In the genomic region with DNA sequence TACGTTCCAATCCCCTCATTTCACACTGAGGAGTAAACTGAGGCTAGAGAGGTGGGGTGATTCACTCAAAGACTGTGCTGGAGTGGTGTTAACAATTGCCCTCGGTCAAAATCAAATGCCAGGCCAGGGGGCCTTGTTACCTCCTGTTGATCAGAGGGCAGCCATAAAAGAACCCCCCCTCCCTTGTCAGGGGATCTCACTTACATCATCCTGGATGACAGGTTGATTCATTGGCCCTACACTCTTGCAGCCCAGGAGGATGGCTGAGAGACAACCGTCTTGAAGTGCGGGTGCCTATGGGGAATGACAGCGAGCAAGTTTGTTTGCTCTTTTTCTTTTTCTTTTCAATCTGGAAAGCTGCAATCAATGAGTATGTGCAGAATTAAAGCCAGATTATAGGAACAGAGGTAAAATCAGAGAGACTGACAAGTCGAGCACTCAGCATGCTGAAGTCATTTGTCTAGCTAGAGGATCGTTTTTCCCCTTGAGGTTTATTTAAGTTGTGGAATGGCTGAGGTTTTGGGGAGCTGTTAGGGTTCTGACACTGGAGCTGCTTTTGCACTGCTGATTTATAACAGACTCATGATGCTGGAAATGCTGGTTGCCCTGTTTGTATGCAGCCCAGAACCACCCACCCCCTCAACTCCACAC, we compare ENCODE assay signal across 16 cellular contexts. TPM values are rescaled to one million over a fixed set of nuclear protein-coding genes. Genes with fewer than 3 reads are reported as not detected.
DNase-seq lines count a peak whose midpoint lies in the region; ATAC-seq and TF ChIP-seq lines count a peak whose summit lies in the region.
"Had no signal": no experiment of that assay in that cellular context is flagged by ENCODE, and none has a peak within 500 bp of the region (broad histone marks: within the 10 kb centered on the region; RNA-seq: fewer than 3 reads in every experiment).

No MANE protein-coding gene starts in this region.

- H2AFZ ChIP-seq in neuron (ENCODE audit: low read depth, low read length): peak overlapping the region; percentile 2

- peak overlapping the region; percentile 79 for H3K27ac Mint-ChIP-seq in glutamatergic neuron (ENCODE audit: unreplicated experiment)

- H3K9me3 Mint-ChIP-seq in glutamatergic neuron (ENCODE audit: unreplicated experiment): peaks cover 3% of the 10 kb centered on the region

- POLR2A ChIA-PET in HEK293T (lab: Yijun Ruan, JAX): no interaction called here

- H3K27me3 ChIP-seq in adipocyte (replicated peaks; ENCODE audit: control insufficient read depth, insufficient read depth, low read length) (no peaks in the 10 kb centered on the region), neuron (ENCODE audit: insufficient read depth, low read length) (no peaks in the 10 kb centered on the region)
- H3K27me3 ChIP-seq: SJCRH30 had no signal

- no peaks in the 10 kb centered on the region for H3K36me3 Mint-ChIP-seq in glutamatergic neuron (ENCODE audit: unreplicated experiment)

- H3K9ac ChIP-seq in adipocyte (ENCODE audit: low read length): peak overlapping the region; percentile 79

- TF ChIP-seq CTCF in glutamatergic neuron (IDR thresholded peaks at IDR 0.05; ENCODE audit: partially characterized antibody, unreplicated experiment): no peak

- CTCF ChIA-PET in HEK293T (lab: Yijun Ruan, JAX): interaction anchor here (1.9 kb wide), 1 partner anchor 20 kb away, joined by 5 read pairs; no protein-coding TSS in a partner anchor

- H3K9me3 ChIP-seq in adipocyte (ENCODE audit: control insufficient read depth, low read length) (no peaks in the 10 kb centered on the region), neuron (ENCODE audit: low read length) (no peaks in the 10 kb centered on the region)
- H3K9me3 ChIP-seq: SJCRH30 had no signal

- H3K4me1 Mint-ChIP-seq in glutamatergic neuron (ENCODE audit: low read depth, unreplicated experiment): peaks cover 25% of the 10 kb centered on the region

- no peak overlapping the region for H3K4me3 ChIP-seq in adipocyte (ENCODE audit: low read length)
- H3K4me3 ChIP-seq in neuron (ENCODE audit: low read length): no peak overlapping the region
- H3K4me3 ChIP-seq: SJCRH30 had no signal

- DNase-seq in HEK293T (ENCODE audit: extremely low spot score): no peak
- peak; percentile 25 for DNase-seq in adipocyte (ENCODE audit: low read depth)
- no peak for DNase-seq in glutamatergic neuron
- no peak for DNase-seq in A172 (ENCODE audit: low spot score)
- DNase-seq: AML-193, DND-41, GOT3, KBM-7, NCI-H1105, NCI-H1694, NCI-H226, SJCRH30 had no signal

- no peak for ATAC-seq in HG03432 (IDR thresholded peaks at IDR 0.05; ENCODE audit: unreplicated experiment)
- ATAC-seq in GM18502 (IDR thresholded peaks at IDR 0.05; ENCODE audit: poor library complexity, unreplicated experiment): no peak
- ATAC-seq: HCT116 had no signal

- H3K27me3 Mint-ChIP-seq in glutamatergic neuron (ENCODE audit: unreplicated experiment): peaks cover 1% of the 10 kb centered on the region

- no peaks in the 10 kb centered on the region for H3K36me3 ChIP-seq in adipocyte (ENCODE audit: control insufficient read depth, insufficient read depth, low read length, severe bottlenecking)
- no peaks in the 10 kb centered on the region for H3K36me3 ChIP-seq in neuron (ENCODE audit: insufficient read depth, low read length)
- H3K36me3 ChIP-seq: SJCRH30 had no signal

- peak overlapping the region; percentile 3 for H3K4me3 Mint-ChIP-seq in glutamatergic neuron (ENCODE audit: unreplicated experiment)

- H3K4me1 ChIP-seq in adipocyte (ENCODE audit: control insufficient read depth, insufficient read depth, low read length): peaks cover 63% of the 10 kb centered on the region
- peaks cover 17% of the 10 kb centered on the region for H3K4me1 ChIP-seq in neuron (ENCODE audit: insufficient read depth, low read length)

TF ChIP-seq in HEK293T, 16 proteins besides CTCF, POLR2A, EP300 and RAD21:
- TF ChIP-seq, protein P1, sequence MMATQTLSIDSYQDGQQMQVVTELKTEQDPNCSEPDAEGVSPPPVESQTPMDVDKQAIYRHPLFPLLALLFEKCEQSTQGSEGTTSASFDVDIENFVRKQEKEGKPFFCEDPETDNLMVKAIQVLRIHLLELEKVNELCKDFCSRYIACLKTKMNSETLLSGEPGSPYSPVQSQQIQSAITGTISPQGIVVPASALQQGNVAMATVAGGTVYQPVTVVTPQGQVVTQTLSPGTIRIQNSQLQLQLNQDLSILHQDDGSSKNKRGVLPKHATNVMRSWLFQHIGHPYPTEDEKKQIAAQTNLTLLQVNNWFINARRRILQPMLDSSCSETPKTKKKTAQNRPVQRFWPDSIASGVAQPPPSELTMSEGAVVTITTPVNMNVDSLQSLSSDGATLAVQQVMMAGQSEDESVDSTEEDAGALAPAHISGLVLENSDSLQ (IDR thresholded peaks at IDR 0.05): peak; percentile 67
- TF ChIP-seq HDGF (IDR thresholded peaks at IDR 0.05; ENCODE audit: borderline replicate concordance): no peak
- no peak for TF ChIP-seq FOXK2 (IDR thresholded peaks at IDR 0.05)
- no peak for TF ChIP-seq FOXM1 (IDR thresholded peaks at IDR 0.05; ENCODE audit: borderline replicate concordance)
- TF ChIP-seq NFRKB (IDR thresholded peaks at IDR 0.05): no peak
- TF ChIP-seq ELF4 (IDR thresholded peaks at IDR 0.05): no peak
- no peak for TF ChIP-seq LEF1 (IDR thresholded peaks at IDR 0.05; ENCODE audit: borderline replicate concordance)
- no peak for TF ChIP-seq SP1 (IDR thresholded peaks at IDR 0.05)
TF ChIP-seq in HEK293T: peak in this region for 1.

RNA-seq across cellular contexts. Expression of gene NRP2, which starts 26.4 kb away (rescaled TPM):
- 89.0 TPM for total RNA-seq in glutamatergic neuron (ENCODE audit: unreplicated experiment)
- total RNA-seq in A172 (2014; rRNA removed; shearing (Covaris generic)): 5.4 and 10.2 TPM in 2 replicates
